ENCODE assay signal across 9 cellular contexts in the genomic region with DNA sequence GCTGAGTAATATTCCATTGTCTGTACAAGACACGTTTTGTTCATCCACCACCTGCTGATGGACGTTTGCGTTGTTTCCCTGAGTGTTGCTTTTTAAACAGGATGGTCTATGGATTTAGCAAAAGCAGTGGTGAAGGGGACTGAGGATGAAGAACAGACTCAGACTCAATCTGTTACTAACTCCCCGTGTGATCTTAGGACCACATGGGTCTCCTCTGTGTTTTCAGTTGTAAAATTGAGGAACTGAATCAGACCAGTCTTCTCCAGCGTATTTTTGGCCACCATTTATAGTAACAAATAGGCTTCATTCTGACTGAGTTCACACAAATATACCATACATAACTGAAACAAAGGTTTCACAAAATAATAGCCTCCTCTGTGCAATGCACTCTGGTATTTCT.
DNase-seq lines count a peak whose midpoint lies in the region; ATAC-seq and TF ChIP-seq lines count a peak whose summit lies in the region.
"Had no signal": no experiment of that assay in that cellular context is flagged by ENCODE, and none has a peak within 500 bp of the region (broad histone marks: within the 10 kb centered on the region; RNA-seq: fewer than 3 reads in every experiment).

No MANE protein-coding gene starts in this region.

- H3K9me3 Mint-ChIP-seq in naive B cell: peaks cover 0 to 3% (median 0%) of the 10 kb centered on the region in 7 donors

- peak overlapping the region in 5 of 8 donors; percentile 4 to 41 (median 23) for H3K4me3 Mint-ChIP-seq in naive B cell

- H3K36me3 Mint-ChIP-seq in naive B cell: peaks cover 9 to 13% of the 10 kb centered on the region in 2 donors

- H3K27ac Mint-ChIP-seq in naive B cell: peak overlapping the region; percentile 4 to 88 (median 70)

- TF ChIP-seq POLR2A in body of pancreas (IDR thresholded peaks at IDR 0.05): no peak

- H3K4me3 ChIP-seq in body of pancreas: no peak overlapping the region
- H3K4me3 ChIP-seq: lower lobe of right lung had no signal

- intact Hi-C loops in body of pancreas (cut with DNase I): no loop called here

- DNase-seq in naive B cell: peak; percentile 26
- no peak for DNase-seq in NCI-H146 treated with DMSO at 0.1 percent for 48 hours (lab: John Stamatoyannopoulos, UW; ENCODE audit: unreplicated experiment)
- DNase-seq in body of pancreas: no peak
- no peak for DNase-seq in activated CD4-positive, CD25-positive, alpha-beta regulatory T cell (lab: John Stamatoyannopoulos, UW)
- DNase-seq in middle frontal gyrus (ENCODE audit: extremely low spot score, low spot score): no peak
- DNase-seq: lower lobe of right lung had no signal

- peak; percentile 79 for ATAC-seq in GM19025 (IDR thresholded peaks at IDR 0.05; ENCODE audit: low read depth, unreplicated experiment)
- ATAC-seq in HG02571 (IDR thresholded peaks at IDR 0.05; ENCODE audit: unreplicated experiment): peak; percentile 83
- peak; percentile 90 for ATAC-seq in HG03432 (IDR thresholded peaks at IDR 0.05; ENCODE audit: unreplicated experiment)
- ATAC-seq in naive B cell (ENCODE audit: low read depth in 2 of 2): peak; percentile 90 to 92
- no peak for ATAC-seq in body of pancreas
- ATAC-seq: lower lobe of right lung had no signal

- TF ChIP-seq CTCF in body of pancreas (IDR thresholded peaks at IDR 0.05): no peak

- no peak overlapping the region for H3K27ac ChIP-seq in body of pancreas
- H3K27ac ChIP-seq: lower lobe of right lung had no signal

- 90 to 95% methylated on average over 5 of the region's 5 CpGs for WGBS in body of pancreas, 2 donors

- H3K27me3 Mint-ChIP-seq in naive B cell: no peaks in the 10 kb centered on the region

- peaks cover 6% of the 10 kb centered on the region for H3K4me1 ChIP-seq in body of pancreas
- H3K4me1 ChIP-seq: lower lobe of right lung had no signal

- no peaks in the 10 kb centered on the region for H3K27me3 ChIP-seq in body of pancreas

- H3K9me3 ChIP-seq in body of pancreas: no peaks in the 10 kb centered on the region
- H3K9me3 ChIP-seq: lower lobe of right lung had no signal

- H3K4me1 Mint-ChIP-seq in naive B cell: peaks cover 45 to 65% (median 52%) of the 10 kb centered on the region in 3 donors

- no peaks in the 10 kb centered on the region for H3K36me3 ChIP-seq in body of pancreas (replicated peaks in 1 of 2; ENCODE audit: insufficient read depth in 1 of 2, low read depth in 2 of 2)
- H3K36me3 ChIP-seq: lower lobe of right lung had no signal
